Comparison of ENCODE assay signal across 19 cellular contexts in the genomic region with DNA sequence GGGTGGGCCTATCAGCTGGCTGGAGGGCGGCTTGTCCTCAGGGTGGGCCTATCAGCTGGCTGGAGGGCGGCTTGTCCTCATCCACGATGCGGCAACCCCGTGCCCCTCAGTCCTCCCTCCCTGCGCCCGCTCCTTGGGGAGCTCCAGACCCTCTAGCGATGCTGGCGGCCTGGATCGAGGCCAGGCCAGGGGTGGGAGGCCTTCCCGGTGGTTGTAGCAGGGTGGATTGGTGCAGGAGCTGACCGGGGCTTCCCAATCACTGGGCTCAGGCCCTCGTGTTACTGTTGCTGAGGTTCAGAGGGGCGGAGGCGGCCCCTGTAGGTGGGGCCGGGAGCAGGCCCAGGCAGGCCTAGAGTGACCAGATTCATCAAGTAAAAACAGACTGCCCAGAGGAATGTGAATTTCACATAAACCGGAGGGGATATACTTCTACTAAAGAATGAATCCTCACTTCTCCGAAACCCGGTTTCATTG.
DNase-seq lines count a peak whose midpoint lies in the region; TF ChIP-seq lines count a peak whose summit lies in the region.
"Had no signal": no experiment of that assay in that cellular context is flagged by ENCODE, and none has a peak within 500 bp of the region (broad histone marks: within the 10 kb centered on the region; RNA-seq: fewer than 3 reads in every experiment).

No MANE protein-coding gene starts in this region.

- DNase-seq in NCI-H69 (lab: John Stamatoyannopoulos, UW) = peak; percentile 86
- DNase-seq in cerebellar cortex (ENCODE audit: low spot score) = peak; percentile 63
- peak; percentile 37 for DNase-seq in retina
- no peak for DNase-seq in SKM-1 (lab: John Stamatoyannopoulos, UW; ENCODE audit: unreplicated experiment)
- DNase-seq in activated T-cell treated with anti-CD3 and anti-CD28 coated beads, Interleukin-2, amount 50 U/mL, for 1 hour = no peak
- no peak for DNase-seq in SIG-M5 treated with dmso at 0.1 percent for 504 hours (lab: John Stamatoyannopoulos, UW; ENCODE audit: unreplicated experiment)
- DNase-seq: activated CD4-positive, alpha-beta T cell treated with anti-CD3 and anti-CD28 coated beads, Interleukin-2, amount 50 U/mL, for 48 hours; activated naive CD4-positive, alpha-beta T cell treated with anti-CD3 and anti-CD28 coated beads, Interleukin-2, amount 10 ng/mL, durations not matched to agents 7 days and 5 days; activated T-cell treated with anti-CD3 and anti-CD28 coated beads, Interleukin-2, amount 50 U/mL, for 24 hours; dorsolateral prefrontal cortex; esophagus squamous epithelium; mesendoderm; NCI-H1694; NCI-H446 treated with DMSO at 0.1 percent for 48 hours; PC-9; psoas muscle; stimulated activated CD4-positive, alpha-beta T cell treated with anti-CD3 and anti-CD28 coated beads, Interleukin-12 subunit alpha, Interleukin-12 subunit beta, amount 100 ng/mL, for 4 hours had no signal

- H3K27ac ChIP-seq in HEK293 (ENCODE audit: extremely low read depth, low read depth, low read length) = no peak overlapping the region
- H3K27ac ChIP-seq: dorsolateral prefrontal cortex, esophagus squamous epithelium, PC-9, psoas muscle, tibial nerve had no signal

- POLR2A ChIA-PET in HEK293 (lab: Yijun Ruan, JAX) = no interaction called here

- H3K4me3 ChIP-seq in HEK293 (ENCODE audit: low read depth, low read length) = no peak overlapping the region
- H3K4me3 ChIP-seq: dorsolateral prefrontal cortex, esophagus squamous epithelium, PC-9, psoas muscle, tibial nerve had no signal

- TF ChIP-seq CTCF in HEK293 (tag by site-specific recombination; IDR thresholded peaks at IDR 0.05) = no peak

- H3K36me3 ChIP-seq in HEK293 (ENCODE audit: control insufficient read depth in 2 of 2, insufficient read depth in 1 of 2, low read length in 2 of 2) = no peaks in the 10 kb centered on the region
- H3K36me3 ChIP-seq: esophagus squamous epithelium had no signal

- H3K4me1 ChIP-seq in HEK293 (ENCODE audit: control insufficient read depth, insufficient read depth, low read length) = no peaks in the 10 kb centered on the region
- H3K4me1 ChIP-seq: esophagus squamous epithelium, psoas muscle, tibial nerve had no signal

- CTCF ChIA-PET in HEK293 (lab: Yijun Ruan, JAX) = interaction anchor here (0.7 to 1.5 kb wide), 3 partner anchors 9 to 50 kb away, joined by 3 to 4 read pairs (median 3); no protein-coding TSS in a partner anchor

- no peaks in the 10 kb centered on the region for H3K9me3 ChIP-seq in HEK293 (ENCODE audit: control insufficient read depth, insufficient read depth, low read depth, low read length)
- H3K9me3 ChIP-seq: esophagus squamous epithelium, psoas muscle, tibial nerve had no signal

TF ChIP-seq in HEK293, 187 proteins besides CTCF, POLR2A, EP300 and RAD21:
- TF ChIP-seq ZNF350 (tag by site-specific recombination; IDR thresholded peaks at IDR 0.05) = no peak
- no peak for TF ChIP-seq ZNF449 (tag by site-specific recombination; IDR thresholded peaks at IDR 0.05)
- TF ChIP-seq AEBP2 (tag by site-specific recombination; IDR thresholded peaks at IDR 0.05; ENCODE audit: borderline replicate concordance) = no peak
- TF ChIP-seq ZNF239 (tag by site-specific recombination; IDR thresholded peaks at IDR 0.05) = no peak
- TF ChIP-seq, protein P1, sequence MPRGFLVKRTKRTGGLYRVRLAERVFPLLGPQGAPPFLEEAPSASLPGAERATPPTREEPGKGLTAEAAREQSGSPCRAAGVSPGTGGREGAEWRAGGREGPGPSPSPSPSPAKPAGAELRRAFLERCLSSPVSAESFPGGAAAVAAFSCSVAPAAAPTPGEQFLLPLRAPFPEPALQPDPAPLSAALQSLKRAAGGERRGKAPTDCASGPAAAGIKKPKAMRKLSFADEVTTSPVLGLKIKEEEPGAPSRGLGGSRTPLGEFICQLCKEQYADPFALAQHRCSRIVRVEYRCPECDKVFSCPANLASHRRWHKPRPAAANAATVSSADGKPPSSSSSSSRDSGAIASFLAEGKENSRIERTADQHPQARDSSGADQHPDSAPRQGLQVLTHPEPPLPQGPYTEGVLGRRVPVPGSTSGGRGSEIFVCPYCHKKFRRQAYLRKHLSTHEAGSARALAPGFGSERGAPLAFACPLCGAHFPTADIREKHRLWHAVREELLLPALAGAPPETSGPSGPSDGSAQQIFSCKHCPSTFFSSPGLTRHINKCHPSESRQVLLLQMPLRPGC (tag by site-specific recombination; IDR thresholded peaks at IDR 0.05) = no peak
- TF ChIP-seq ZNF335 (tag by site-specific recombination; conservative IDR thresholded peaks at IDR 0.05) = peak; percentile 66
- TF ChIP-seq SALL2 (tag by site-specific recombination; IDR thresholded peaks at IDR 0.05; ENCODE audit: borderline replicate concordance) = no peak
- no peak for TF ChIP-seq ZNF621 (tag by site-specific recombination; IDR thresholded peaks at IDR 0.05)
- TF ChIP-seq ZNF174 (tag by site-specific recombination; IDR thresholded peaks at IDR 0.05) = no peak
- TF ChIP-seq ZFHX2 (tag by site-specific recombination; conservative IDR thresholded peaks at IDR 0.05) = peak; percentile 26; the same call in 1 of the 2 replicates

Comparison
In these comparisons a context has a peak if more than half of its experiments do, and no peak if none do; other contexts are left out.
1. DNase-seq: peak in NCI-H69 (single experiment), cerebellar cortex (single experiment) and retina (single experiment); none in SKM-1 (single experiment), activated T-cell treated with anti-CD3 and anti-CD28 coated beads, Interleukin-2, amount 50 U/mL, for 1 hour (single experiment) and SIG-M5 treated with dmso at 0.1 percent for 504 hours (single experiment).